In genomic region chr7:985915-986741, GRCh38 we compare ENCODE assay signal across 14 cellular contexts. TPM values are rescaled to one million over a fixed set of nuclear protein-coding genes. Genes with fewer than 3 reads are reported as not detected.
A peak's percentile ranks its signal among the peaks of the same experiment; 100 is the strongest.
DNase-seq lines count a peak whose midpoint lies in the region; ATAC-seq, FAIRE-seq and TF ChIP-seq lines count a peak whose summit lies in the region.
"Had no signal": no experiment of that assay in that cellular context is flagged by ENCODE, and none has a peak within 500 bp of the region (broad histone marks: within the 10 kb centered on the region; RNA-seq: fewer than 3 reads in every experiment).

No MANE protein-coding gene starts in this region.

- H3K9me3 Mint-ChIP-seq in activated T-helper 2 cell treated with anti-CD3 and anti-CD28 coated beads, Interferon-gamma antibody, Interleukin-2, Interleukin-4, amounts not matched to agents 10 μg/mL and 5 μg/mL and 100 μg/mL, durations not matched to agents 14 hours and 24 hours and 36 hours: no peaks in the 10 kb centered on the region
- H3K9me3 Mint-ChIP-seq: CD4-positive, alpha-beta memory T cell had no signal

- H2AK9ac ChIP-seq in IMR-90 (replicated peaks; ENCODE audit: low read depth, low read length, poor library complexity): peak overlapping the region; percentile 24

- H3K4me3 ChIP-seq in BLaER1 (peak overlapping the region; percentile 29; the same call in 1 of the 2 replicates), IMR-90 (ENCODE audit: insufficient read depth, low read depth, low read length) (no peak overlapping the region), K562 (no peak overlapping the region), right lobe of liver (no peak overlapping the region)
- H3K4me3 ChIP-seq: gastroesophageal sphincter, lung, thoracic aorta had no signal

- intact Hi-C loops in IMR-90 (cut with micrococcal nuclease): no loop called here
- intact Hi-C loops in K562 (cut with micrococcal nuclease): no loop called here
- intact Hi-C loops in right lobe of liver (cut with DNase I): no loop called here
- intact Hi-C loops in activated T-helper 2 cell treated with anti-CD3 and anti-CD28 coated beads, Interferon-gamma antibody, Interleukin-2, Interleukin-4, amounts not matched to agents 10 μg/mL and 5 μg/mL and 100 μg/mL, durations not matched to agents 14 hours and 24 hours and 36 hours (cut with micrococcal nuclease): no loop called here

- no peak overlapping the region for H4K5ac ChIP-seq in IMR-90 (ENCODE audit: low read depth, low read length)

- H3K27ac ChIP-seq in BLaER1 (peak overlapping the region; percentile 92), IMR-90 (ENCODE audit: insufficient read depth, low read length) (no peak overlapping the region), K562 (ENCODE audit: extremely low read depth, low read depth, low read length) (no peak overlapping the region), right lobe of liver (no peak overlapping the region)
- H3K27ac ChIP-seq: gastroesophageal sphincter, thoracic aorta had no signal

- H3K27me3 Mint-ChIP-seq in activated T-helper 2 cell treated with anti-CD3 and anti-CD28 coated beads, Interferon-gamma antibody, Interleukin-2, Interleukin-4, amounts not matched to agents 10 μg/mL and 5 μg/mL and 100 μg/mL, durations not matched to agents 14 hours and 24 hours and 36 hours (ENCODE audit: low read depth): no peaks in the 10 kb centered on the region

- peaks cover 95% of the 10 kb centered on the region for H3K4me1 ChIP-seq in BLaER1
- H3K4me1 ChIP-seq in IMR-90 (ENCODE audit: control insufficient read depth, insufficient read depth, low read length): no peaks in the 10 kb centered on the region; the same call in 1 of the 2 replicates
- H3K4me1 ChIP-seq in K562 (replicated peaks in 1 of 2; ENCODE audit: control insufficient read depth in 2 of 2, insufficient read depth in 2 of 2, low read length in 2 of 2): peaks cover 0 to 77% of the 10 kb centered on the region in 2 experiments; a peak in 2 of 5 replicates
- H3K4me1 ChIP-seq in right lobe of liver: no peaks in the 10 kb centered on the region

- no peak overlapping the region for H3K4me3 Mint-ChIP-seq in activated T-helper 2 cell treated with anti-CD3 and anti-CD28 coated beads, Interferon-gamma antibody, Interleukin-2, Interleukin-4, amounts not matched to agents 10 μg/mL and 5 μg/mL and 100 μg/mL, durations not matched to agents 14 hours and 24 hours and 36 hours (ENCODE audit: low read depth)
- H3K4me3 Mint-ChIP-seq: CD4-positive, alpha-beta memory T cell had no signal

- H3K27me3 ChIP-seq in BLaER1 (no peaks in the 10 kb centered on the region), IMR-90 (ENCODE audit: control insufficient read depth, insufficient read depth, low read length) (no peaks in the 10 kb centered on the region; the same call in 1 of the 2 replicates), K562 (ENCODE audit: control insufficient read depth in 2 of 2, insufficient read depth in 2 of 2, low read length in 2 of 2) (peaks cover 5 to 30% of the 10 kb centered on the region in 2 experiments; a peak in 4 of 5 replicates), right lobe of liver (no peaks in the 10 kb centered on the region)

- no peak for TF ChIP-seq EP300 in K562 (IDR thresholded peaks at IDR 0.05; ENCODE audit: low read length)

- no peak overlapping the region for H3K56ac ChIP-seq in IMR-90 (ENCODE audit: extremely low read depth, insufficient read depth, low read length)

- H3K79me2 ChIP-seq in K562 (ENCODE audit: control insufficient read depth, insufficient read depth, low read length): no peaks in the 10 kb centered on the region

- TF ChIP-seq RAD21 in IMR-90 (IDR thresholded peaks at IDR 0.05; ENCODE audit: low read length): no peak
- TF ChIP-seq RAD21 in K562 (CRISPR knock-in tag; conservative IDR thresholded peaks at IDR 0.05 in 1 of 2, IDR thresholded peaks at IDR 0.05 in 1 of 2): no peak

- TF ChIP-seq CTCF in IMR-90 (conservative IDR thresholded peaks at IDR 0.05; ENCODE audit: low read depth, low read length) (no peak), K562 (IDR thresholded peaks at IDR 0.05 in 2 of 3, conservative IDR thresholded peaks at IDR 0.05 in 1 of 3; ENCODE audit: insufficient read depth in 2 of 3, low read depth in 1 of 3, low read length in 3 of 3) (no peak), right lobe of liver (IDR thresholded peaks at IDR 0.05) (no peak)

- dilution Hi-C loops in IMR-90 (cut with HindIII; ENCODE audit: low sequenced_read_pairs, unreplicated experiment): no loop called here

- no peak overlapping the region for H2BK20ac ChIP-seq in IMR-90 (ENCODE audit: low read depth, low read length)

- H2BK5ac ChIP-seq in IMR-90 (ENCODE audit: low read depth, low read length, poor library complexity, severe bottlenecking): no peak overlapping the region

- H3K79me1 ChIP-seq in IMR-90 (ENCODE audit: low read depth in 1 of 2, low read length in 2 of 2): no peaks in the 10 kb centered on the region

- ATAC-seq in IMR-90 (ENCODE audit: low read depth): peak; percentile 72
- peak; percentile 65 for ATAC-seq in K562
- peak; percentile 3 to 29 (median 18) for ATAC-seq in right lobe of liver
- no peak for ATAC-seq in GM18861 (IDR thresholded peaks at IDR 0.05; ENCODE audit: unreplicated experiment)
- no peak for ATAC-seq in GM19324 (IDR thresholded peaks at IDR 0.05; ENCODE audit: low FRiP score, unreplicated experiment)
- ATAC-seq: gastroesophageal sphincter had no signal

- no peak overlapping the region for H4K8ac ChIP-seq in IMR-90 (ENCODE audit: low read depth in 2 of 2, low read length in 2 of 2)

- H3K4ac ChIP-seq in IMR-90 (ENCODE audit: low read depth, low read length): no peak overlapping the region

- no peak overlapping the region for H3K27ac Mint-ChIP-seq in activated T-helper 2 cell treated with anti-CD3 and anti-CD28 coated beads, Interferon-gamma antibody, Interleukin-2, Interleukin-4, amounts not matched to agents 10 μg/mL and 5 μg/mL and 100 μg/mL, durations not matched to agents 14 hours and 24 hours and 36 hours
- H3K27ac Mint-ChIP-seq: CD4-positive, alpha-beta memory T cell had no signal

- H3K4me1 Mint-ChIP-seq in activated T-helper 2 cell treated with anti-CD3 and anti-CD28 coated beads, Interferon-gamma antibody, Interleukin-2, Interleukin-4, amounts not matched to agents 10 μg/mL and 5 μg/mL and 100 μg/mL, durations not matched to agents 14 hours and 24 hours and 36 hours (ENCODE audit: low read depth): no peaks in the 10 kb centered on the region

- H3K14ac ChIP-seq in IMR-90 (replicated peaks; ENCODE audit: low read depth, low read length): no peak overlapping the region

- no peak overlapping the region for H3K18ac ChIP-seq in IMR-90 (ENCODE audit: low read depth, low read length)

- FAIRE-seq in K562 (lab: Jason Lieb, UNC): peak; percentile 40

- H2AFZ ChIP-seq in IMR-90 (replicated peaks; ENCODE audit: low read length, poor library complexity): peak overlapping the region; percentile 86
- H2AFZ ChIP-seq in K562 (ENCODE audit: low read depth, low read length): peak overlapping the region; percentile 65; the same call in 1 of the 2 replicates

- H2BK120ac ChIP-seq in IMR-90 (ENCODE audit: low read depth, low read length): no peak overlapping the region

- no peaks in the 10 kb centered on the region for H3K36me3 Mint-ChIP-seq in activated T-helper 2 cell treated with anti-CD3 and anti-CD28 coated beads, Interferon-gamma antibody, Interleukin-2, Interleukin-4, amounts not matched to agents 10 μg/mL and 5 μg/mL and 100 μg/mL, durations not matched to agents 14 hours and 24 hours and 36 hours (ENCODE audit: low read depth)
- H3K36me3 Mint-ChIP-seq: CD4-positive, alpha-beta memory T cell had no signal

- no peak overlapping the region for H4K91ac ChIP-seq in IMR-90 (ENCODE audit: insufficient read depth, low read depth, low read length)

- CTCF ChIA-PET in IMR-90 (lab: Yijun Ruan, JAX) (no interaction called here), K562 (lab: Yijun Ruan, JAX; ENCODE audit: low intra/inter-chr PET ratio) (no interaction called here)

- H3K4me2 ChIP-seq in BLaER1 (peak overlapping the region; percentile 84), IMR-90 (ENCODE audit: low read depth, low read length) (no peak overlapping the region), K562 (ENCODE audit: insufficient read depth, low read length) (peak overlapping the region; percentile 14; the same call in 1 of the 2 replicates)

- H3K36me3 ChIP-seq in BLaER1: no peaks in the 10 kb centered on the region
- H3K36me3 ChIP-seq in IMR-90 (ENCODE audit: control insufficient read depth, insufficient read depth, low read length): no peaks in the 10 kb centered on the region
- no peaks in the 10 kb centered on the region for H3K36me3 ChIP-seq in K562 (ENCODE audit: control insufficient read depth, insufficient read depth, low read length)
- H3K36me3 ChIP-seq in right lobe of liver: no peaks in the 10 kb centered on the region
- H3K36me3 ChIP-seq: gastroesophageal sphincter, thoracic aorta had no signal

- POLR2A ChIA-PET in IMR-90 (lab: Charles Lee; ENCODE audit: unreplicated experiment): no interaction called here
- POLR2A ChIA-PET in K562 (lab: Yijun Ruan, JAX): interaction anchor here (0.7 to 0.8 kb wide), 2 partner anchors 37 to 460 kb away, joined by 3 read pairs; no protein-coding TSS in a partner anchor

- H3K9me1 ChIP-seq in IMR-90 (ENCODE audit: insufficient read depth, low read length): no peaks in the 10 kb centered on the region
- peaks cover 2% of the 10 kb centered on the region for H3K9me1 ChIP-seq in K562 (ENCODE audit: control insufficient read depth, insufficient read depth, low read length)

- BruUV-seq in IMR-90 (replicated peaks; lab: Mats Ljungman, UMichigan) (no TSS peak), K562 (replicated peaks; lab: Mats Ljungman, UMichigan) (no TSS peak)

- no peaks in the 10 kb centered on the region for H3K9me3 ChIP-seq in BLaER1
- no peaks in the 10 kb centered on the region for H3K9me3 ChIP-seq in IMR-90 (ENCODE audit: control insufficient read depth, insufficient read depth, low read length)
- H3K9me3 ChIP-seq in K562 (replicated peaks; ENCODE audit: control insufficient read depth, insufficient read depth, low read depth, low read length): no peaks in the 10 kb centered on the region
- H3K9me3 ChIP-seq in right lobe of liver: no peaks in the 10 kb centered on the region
- H3K9me3 ChIP-seq: gastroesophageal sphincter, thoracic aorta had no signal

- TF ChIP-seq POLR2A in IMR-90 (IDR thresholded peaks at IDR 0.05; ENCODE audit: low read depth, low read length) (no peak), K562 (conservative IDR thresholded peaks at IDR 0.05) (no peak), right lobe of liver (IDR thresholded peaks at IDR 0.05) (no peak)

- no peak overlapping the region for H3K23ac ChIP-seq in IMR-90 (ENCODE audit: low read depth, low read length)

- H3K9ac ChIP-seq in BLaER1 (peak overlapping the region; percentile 69), IMR-90 (ENCODE audit: low read depth, low read length) (no peak overlapping the region), K562 (ENCODE audit: insufficient read depth in 1 of 2, low read depth in 2 of 2, low read length in 2 of 2) (peak overlapping the region in 1 of 2 experiments; percentile 48; a peak in 1 of 4 replicates)

- no peaks in the 10 kb centered on the region for H4K20me1 ChIP-seq in BLaER1
- no peaks in the 10 kb centered on the region for H4K20me1 ChIP-seq in IMR-90 (ENCODE audit: insufficient read depth, low read length)
- 0 out of 2 replicates have a peak, but pooled peaks cover 3% of the 10 kb centered on the region for H4K20me1 ChIP-seq in K562 (replicated peaks; ENCODE audit: control insufficient read depth, insufficient read depth, low read length)

- H2BK15ac ChIP-seq in IMR-90 (ENCODE audit: low read depth, low read length): no peak overlapping the region

- H2AK5ac ChIP-seq in IMR-90 (ENCODE audit: low read depth, low read length): 0 out of 2 replicates have a peak overlapping the region, but pooled peaks have one; percentile 14

- in situ Hi-C loops in IMR-90 (cut with MboI; ENCODE audit: low sequenced_read_pairs): no loop called here
- in situ Hi-C loops in K562 (cut with MboI): loop anchor here (25.0 kb wide), 1 partner anchor 176 kb away; the partner anchor contains the start of gene ZFAND2A

- DNase-seq in IMR-90 (peak; percentile 49), K562 (ENCODE audit: extremely low read depth in 1 of 4, low spot score in 3 of 4) (peak; percentile 47 to 59 (median 56)), right lobe of liver (no peak), NCI-H2227 treated with DMSO at 0.1 percent for 48 hours (lab: John Stamatoyannopoulos, UW) (no peak)
- DNase-seq in activated T-helper 2 cell treated with anti-CD3 and anti-CD28 coated beads, Interferon-gamma antibody, Interleukin-2, Interleukin-4, amounts not matched to agents 10 μg/mL and 5 μg/mL and 100 μg/mL, durations not matched to agents 14 hours and 24 hours and 36 hours (ENCODE audit: low spot score): no peak
- DNase-seq: CD4-positive, alpha-beta memory T cell; T-helper 9 cell had no signal

- 47% methylated on average over 8 of the region's 41 CpGs; no CpG with 5 or more reads in 1 of the 2 experiments for WGBS in IMR-90 (ENCODE audit: extremely low coverage in 2 of 2, insufficient read length in 1 of 2), 2 experiments
- 27% methylated on average over 37 of the region's 41 CpGs for WGBS in K562 (ENCODE audit: insufficient coverage, low coverage, missing lambda C conversion rate)
- WGBS in right lobe of liver (ENCODE audit: insufficient coverage, low coverage, low lambda C conversion rate, missing lambda C conversion rate): 83% methylated on average over 2 of the region's 41 CpGs

RNA-seq across cellular contexts. Expression of gene CYP2W1, which starts 3.1 kb away (rescaled TPM):
- total RNA-seq in IMR-90 (2012; rRNA removed) (not detected in 2 replicates), K562 (2014; rRNA removed) (not detected in 2 replicates), K562 (2014; rRNA removed; fragmentation: Illumina TruSeq; extraction: Trizol) (not detected in 2 replicates), K562 (2015; rRNA removed; fragmentation: Illumina TruSeq; extraction: Trizol) (not detected in 2 replicates), K562 (2021) (not detected in 2 replicates), right lobe of liver (not detected)
- polyA plus RNA-seq in IMR-90 (2012; rRNA removed) (not detected in 2 replicates), K562 (2011; rRNA removed) (not detected in 2 replicates), K562 (2014; fragmentation: Illumina TruSeq; extraction: Trizol) (not detected in 2 replicates), K562 (2014; fragmentation: Nextera tagmentation; extraction: Ambion mirVana) (not detected), K562 (2014; rRNA removed) (0.07 TPM in 1 of 2 replicates, not detected in the other)
- polyA plus RNA-seq in IMR-90 (2012; cell fraction: cytosol; rRNA removed): 0.03 TPM in 2 replicates
- 0.13 and 0.48 TPM in 2 replicates for polyA plus RNA-seq in IMR-90 (2012; cell fraction: nucleus; rRNA removed; ENCODE audit: low replicate concordance)
- total RNA-seq in K562 (2011; cell fraction: chromatin; rRNA removed; ENCODE audit: low replicate concordance): not detected in 2 replicates
- not detected in 2 replicates for total RNA-seq in K562 (2011; cell fraction: nucleolus; rRNA removed)
- total RNA-seq in K562 (2011; cell fraction: nucleoplasm; rRNA removed): not detected in 2 replicates
- not detected in 2 replicates for polyA plus RNA-seq in K562 (2011; cell fraction: cytosol; rRNA removed)
- not detected in 2 replicates for polyA plus RNA-seq in K562 (2011; cell fraction: nucleus; rRNA removed)
- polyA plus RNA-seq in K562 (2012): 0.14 TPM in 1 of 2 replicates, not detected in the other
- not detected in 2 replicates for polyA minus RNA-seq in K562 (2011; rRNA and poly(A)+ RNA removed)
- not detected in 2 replicates for polyA minus RNA-seq in K562 (2011; cell fraction: cytosol; rRNA and poly(A)+ RNA removed)
- polyA minus RNA-seq in K562 (2011; cell fraction: nucleus; rRNA and poly(A)+ RNA removed): not detected in 2 replicates
- total RNA-seq in activated T-helper 2 cell treated with anti-CD3 and anti-CD28 coated beads, Interferon-gamma antibody, Interleukin-2, Interleukin-4, amounts not matched to agents 10 μg/mL and 5 μg/mL and 100 μg/mL, durations not matched to agents 14 hours and 24 hours and 36 hours: not detected in 2 replicates
- total RNA-seq: cardiac septum; CD4-positive, alpha-beta memory T cell; gastroesophageal sphincter; thoracic aorta had no signal
- polyA plus RNA-seq: CD4-positive, alpha-beta memory T cell had no signal

RNA-seq across cellular contexts. Expression of gene COX19, which starts 10.8 kb away (rescaled TPM):
- total RNA-seq in IMR-90 (2012; rRNA removed): 3.9 and 6.4 TPM in 2 replicates
- 7.3 and 7.8 TPM in 2 replicates for polyA plus RNA-seq in IMR-90 (2012; rRNA removed)
- polyA plus RNA-seq in IMR-90 (2012; cell fraction: cytosol; rRNA removed): 4.9 and 5.4 TPM in 2 replicates
- polyA plus RNA-seq in IMR-90 (2012; cell fraction: nucleus; rRNA removed; ENCODE audit: low replicate concordance): 18.9 and 24.1 TPM in 2 replicates
- 75.3 and 83.0 TPM in 2 replicates for total RNA-seq in K562 (2011; cell fraction: chromatin; rRNA removed; ENCODE audit: low replicate concordance)
- total RNA-seq in K562 (2011; cell fraction: nucleolus; rRNA removed): 39.2 and 42.0 TPM in 2 replicates
- total RNA-seq in K562 (2011; cell fraction: nucleoplasm; rRNA removed): 67.4 and 75.2 TPM in 2 replicates
- total RNA-seq in K562 (2014; rRNA removed): 7.9 and 11.7 TPM in 2 replicates
- 9.8 and 11.9 TPM in 2 replicates for total RNA-seq in K562 (2014; rRNA removed; fragmentation: Illumina TruSeq; extraction: Trizol)
- 8.6 and 9.4 TPM in 2 replicates for total RNA-seq in K562 (2015; rRNA removed; fragmentation: Illumina TruSeq; extraction: Trizol)
- total RNA-seq in K562 (2021): 10.2 and 10.5 TPM in 2 replicates
- 7.3 and 8.1 TPM in 2 replicates for polyA plus RNA-seq in K562 (2011; rRNA removed)
- 5.8 and 6.1 TPM in 2 replicates for polyA plus RNA-seq in K562 (2011; cell fraction: cytosol; rRNA removed)
- polyA plus RNA-seq in K562 (2011; cell fraction: nucleus; rRNA removed): 12.8 and 14.3 TPM in 2 replicates
- polyA plus RNA-seq in K562 (2012): 8.1 and 9.5 TPM in 2 replicates
- 6.0 and 6.1 TPM in 2 replicates for polyA plus RNA-seq in K562 (2014; fragmentation: Illumina TruSeq; extraction: Trizol)
- 1 to 10 TPM; 5.2 to 5.9 TPM for polyA plus RNA-seq in K562 (2014; fragmentation: Nextera tagmentation; extraction: Ambion mirVana)
- 10.4 and 11.1 TPM in 2 replicates for polyA plus RNA-seq in K562 (2014; rRNA removed)
- polyA minus RNA-seq in K562 (2011; rRNA and poly(A)+ RNA removed): 11.5 and 14.7 TPM in 2 replicates
- 1.1 and 2.5 TPM in 2 replicates for polyA minus RNA-seq in K562 (2011; cell fraction: cytosol; rRNA and poly(A)+ RNA removed)
- polyA minus RNA-seq in K562 (2011; cell fraction: nucleus; rRNA and poly(A)+ RNA removed): 11.0 and 17.1 TPM in 2 replicates
- total RNA-seq in right lobe of liver: 1 to 10 TPM; 3.2 to 6.5 (median 4.0) TPM
- 15.0 and 17.2 TPM in 2 replicates for total RNA-seq in activated T-helper 2 cell treated with anti-CD3 and anti-CD28 coated beads, Interferon-gamma antibody, Interleukin-2, Interleukin-4, amounts not matched to agents 10 μg/mL and 5 μg/mL and 100 μg/mL, durations not matched to agents 14 hours and 24 hours and 36 hours

RNA-seq across cellular contexts. Expression of gene ADAP1, which starts 31.6 kb away (rescaled TPM):
- 1.4 and 2.2 TPM in 2 replicates for total RNA-seq in IMR-90 (2012; rRNA removed)
- polyA plus RNA-seq in IMR-90 (2012; rRNA removed): 1.9 and 2.0 TPM in 2 replicates
- polyA plus RNA-seq in IMR-90 (2012; cell fraction: cytosol; rRNA removed): 1.3 and 2.4 TPM in 2 replicates
- 2.9 and 5.6 TPM in 2 replicates for polyA plus RNA-seq in IMR-90 (2012; cell fraction: nucleus; rRNA removed; ENCODE audit: low replicate concordance)
- total RNA-seq in K562 (2011; cell fraction: chromatin; rRNA removed; ENCODE audit: low replicate concordance): 0.30 and 3.1 TPM in 2 replicates
- 1.1 and 1.8 TPM in 2 replicates for total RNA-seq in K562 (2011; cell fraction: nucleolus; rRNA removed)
- 1.4 and 1.9 TPM in 2 replicates for total RNA-seq in K562 (2011; cell fraction: nucleoplasm; rRNA removed)
- total RNA-seq in K562 (2014; rRNA removed): 0.27 and 0.41 TPM in 2 replicates
- not detected in 2 replicates for total RNA-seq in K562 (2014; rRNA removed; fragmentation: Illumina TruSeq; extraction: Trizol)
- total RNA-seq in K562 (2015; rRNA removed; fragmentation: Illumina TruSeq; extraction: Trizol): 0.26 and 0.58 TPM in 2 replicates
- total RNA-seq in K562 (2021): 0.47 and 0.54 TPM in 2 replicates
- polyA plus RNA-seq in K562 (2011; rRNA removed): 1.1 and 1.4 TPM in 2 replicates
- polyA plus RNA-seq in K562 (2011; cell fraction: cytosol; rRNA removed): 1.7 and 3.9 TPM in 2 replicates
- polyA plus RNA-seq in K562 (2011; cell fraction: nucleus; rRNA removed): 2.7 and 3.4 TPM in 2 replicates
- 0.44 and 2.4 TPM in 2 replicates for polyA plus RNA-seq in K562 (2012)
- polyA plus RNA-seq in K562 (2014; fragmentation: Illumina TruSeq; extraction: Trizol): 0.68 TPM in 2 replicates
- polyA plus RNA-seq in K562 (2014; fragmentation: Nextera tagmentation; extraction: Ambion mirVana): not detected
- polyA plus RNA-seq in K562 (2014; rRNA removed): 0.36 and 0.40 TPM in 2 replicates
- polyA minus RNA-seq in K562 (2011; rRNA and poly(A)+ RNA removed): 0.90 and 0.95 TPM in 2 replicates
- 1.1 and 2.2 TPM in 2 replicates for polyA minus RNA-seq in K562 (2011; cell fraction: cytosol; rRNA and poly(A)+ RNA removed)
- polyA minus RNA-seq in K562 (2011; cell fraction: nucleus; rRNA and poly(A)+ RNA removed): 1.7 and 1.9 TPM in 2 replicates
- total RNA-seq in right lobe of liver: 1 to 10 TPM; 1.4 to 4.2 (median 2.7) TPM
- total RNA-seq in activated T-helper 2 cell treated with anti-CD3 and anti-CD28 coated beads, Interferon-gamma antibody, Interleukin-2, Interleukin-4, amounts not matched to agents 10 μg/mL and 5 μg/mL and 100 μg/mL, durations not matched to agents 14 hours and 24 hours and 36 hours: 62.8 and 65.2 TPM in 2 replicates

RNA-seq across cellular contexts. Expression of gene GPR146, which starts 58.2 kb away (rescaled TPM):
- 0.83 and 2.2 TPM in 2 replicates for total RNA-seq in IMR-90 (2012; rRNA removed)
- 2.5 and 3.4 TPM in 2 replicates for polyA plus RNA-seq in IMR-90 (2012; rRNA removed)
- polyA plus RNA-seq in IMR-90 (2012; cell fraction: cytosol; rRNA removed): 1.9 and 8.1 TPM in 2 replicates
- polyA plus RNA-seq in IMR-90 (2012; cell fraction: nucleus; rRNA removed; ENCODE audit: low replicate concordance): 4.5 and 7.4 TPM in 2 replicates
- 8.9 and 13.9 TPM in 2 replicates for total RNA-seq in K562 (2011; cell fraction: chromatin; rRNA removed; ENCODE audit: low replicate concordance)
- 11.3 and 14.1 TPM in 2 replicates for total RNA-seq in K562 (2011; cell fraction: nucleolus; rRNA removed)
- total RNA-seq in K562 (2011; cell fraction: nucleoplasm; rRNA removed): 6.3 and 7.0 TPM in 2 replicates
- 0.41 and 1.3 TPM in 2 replicates for total RNA-seq in K562 (2014; rRNA removed)
- total RNA-seq in K562 (2014; rRNA removed; fragmentation: Illumina TruSeq; extraction: Trizol): 0.22 and 0.45 TPM in 2 replicates
- 0.40 and 0.68 TPM in 2 replicates for total RNA-seq in K562 (2015; rRNA removed; fragmentation: Illumina TruSeq; extraction: Trizol)
- total RNA-seq in K562 (2021): 1.9 and 2.6 TPM in 2 replicates
- polyA plus RNA-seq in K562 (2011; rRNA removed): 2.5 and 3.6 TPM in 2 replicates
- polyA plus RNA-seq in K562 (2011; cell fraction: cytosol; rRNA removed): 2.5 and 8.6 TPM in 2 replicates
- 2.9 TPM in 2 replicates for polyA plus RNA-seq in K562 (2011; cell fraction: nucleus; rRNA removed)
- 1.8 and 2.2 TPM in 2 replicates for polyA plus RNA-seq in K562 (2012)
- 0.46 and 0.64 TPM in 2 replicates for polyA plus RNA-seq in K562 (2014; fragmentation: Illumina TruSeq; extraction: Trizol)
- not detected for polyA plus RNA-seq in K562 (2014; fragmentation: Nextera tagmentation; extraction: Ambion mirVana)
- 0.67 and 1.8 TPM in 2 replicates for polyA plus RNA-seq in K562 (2014; rRNA removed)
- polyA minus RNA-seq in K562 (2011; rRNA and poly(A)+ RNA removed): 1.3 and 4.1 TPM in 2 replicates
- 1.9 and 2.6 TPM in 2 replicates for polyA minus RNA-seq in K562 (2011; cell fraction: cytosol; rRNA and poly(A)+ RNA removed)
- polyA minus RNA-seq in K562 (2011; cell fraction: nucleus; rRNA and poly(A)+ RNA removed): 5.8 and 6.2 TPM in 2 replicates
- 10 to 100 TPM; 13.3 to 45.3 (median 22.8) TPM for total RNA-seq in right lobe of liver
- 5.6 and 6.7 TPM in 2 replicates for total RNA-seq in activated T-helper 2 cell treated with anti-CD3 and anti-CD28 coated beads, Interferon-gamma antibody, Interleukin-2, Interleukin-4, amounts not matched to agents 10 μg/mL and 5 μg/mL and 100 μg/mL, durations not matched to agents 14 hours and 24 hours and 36 hours

Comparison
In these comparisons a context has a peak if more than half of its experiments do, and no peak if none do; other contexts are left out.
1. ATAC-seq: peak in IMR-90 (single experiment), K562 (single experiment) and right lobe of liver (4 of 4); none in GM18861 (single experiment) and GM19324 (single experiment).
2. DNase-seq: peak in IMR-90 (single experiment) and K562 (4 of 4); none in right lobe of liver (0 of 3), NCI-H2227 treated with DMSO at 0.1 percent for 48 hours (single experiment) and activated T-helper 2 cell treated with anti-CD3 and anti-CD28 coated beads, Interferon-gamma antibody, Interleukin-2, Interleukin-4, amounts not matched to agents 10 μg/mL and 5 μg/mL and 100 μg/mL, durations not matched to agents 14 hours and 24 hours and 36 hours (single experiment).
3. RNA of gene ADAP1, which starts 31.6 kb away (total RNA-seq): 62.8 to 65.2 TPM in activated T-helper 2 cell treated with anti-CD3 and anti-CD28 coated beads, Interferon-gamma antibody, Interleukin-2, Interleukin-4, amounts not matched to agents 10 μg/mL and 5 μg/mL and 100 μg/mL, durations not matched to agents 14 hours and 24 hours and 36 hours; 1.4 to 4.2 TPM in right lobe of liver, 1.4 to 2.2 TPM in IMR-90 and 0.26 to 3.1 TPM in K562; every median in the first group is over 10 times any median in the second.